In genomic region chrX:46582325-46582724, GRCh38 we compare ENCODE assay signal across 1 cellular context.
TF ChIP-seq lines count a peak whose summit lies in the region.

No MANE protein-coding gene starts in this region.

TF ChIP-seq in H1, 55 proteins besides CTCF, POLR2A, EP300 and RAD21 (continued from another document):
- TF ChIP-seq JUND (IDR thresholded peaks at IDR 0.05; ENCODE audit: low read length), result no peak
- TF ChIP-seq BRCA1 (IDR thresholded peaks at IDR 0.05; ENCODE audit: low read depth, low read length), result no peak
- TF ChIP-seq ATF3 (IDR thresholded peaks at IDR 0.05; ENCODE audit: insufficient read depth, low read depth, low read length), result no peak
- TF ChIP-seq TEAD4 (IDR thresholded peaks at IDR 0.05; ENCODE audit: low read depth, low read length), result no peak
- TF ChIP-seq TAF1 (IDR thresholded peaks at IDR 0.05; ENCODE audit: low read depth, low read length), result no peak
- no peak for TF ChIP-seq EGR1 (IDR thresholded peaks at IDR 0.05; ENCODE audit: borderline replicate concordance, low read depth, low read length)
- no peak for TF ChIP-seq HDAC6 (IDR thresholded peaks at IDR 0.05; ENCODE audit: low read depth, low read length)
- TF ChIP-seq CHD2 (IDR thresholded peaks at IDR 0.05; ENCODE audit: low read length), result no peak
- no peak for TF ChIP-seq TCF12 (IDR thresholded peaks at IDR 0.05; ENCODE audit: low read depth, low read length)
- TF ChIP-seq KDM1A (IDR thresholded peaks at IDR 0.05; ENCODE audit: borderline replicate concordance, low read length), result no peak
